ENCODE assay signal across 2 cellular contexts in the genomic region with DNA sequence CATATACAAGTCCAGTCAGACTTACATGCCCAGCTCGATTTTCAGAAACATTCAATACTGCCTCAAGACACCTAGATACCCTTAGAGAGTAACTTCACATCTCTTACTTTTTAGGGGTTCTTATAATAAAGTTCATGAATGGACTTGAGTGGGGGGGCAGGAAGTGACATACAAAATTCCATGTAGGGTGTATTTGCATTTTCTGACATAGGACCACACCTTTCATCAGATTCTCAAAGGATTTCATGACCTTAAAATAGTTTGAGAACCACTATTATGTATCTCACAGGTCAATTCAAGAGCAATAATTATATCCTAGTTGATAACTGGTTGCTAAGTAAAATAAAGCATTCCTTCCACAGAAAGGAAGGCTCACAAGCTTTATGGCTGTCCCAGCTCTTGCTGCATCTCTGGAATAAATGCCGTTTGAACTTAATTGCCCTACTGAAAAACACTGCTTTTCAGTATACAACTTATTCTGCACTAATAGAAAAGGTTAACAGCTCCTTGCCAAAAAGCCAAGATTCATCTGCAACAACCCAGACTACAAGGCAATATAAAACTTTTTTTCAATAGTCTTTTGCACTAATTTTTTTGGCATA.
TF ChIP-seq lines count a peak whose summit lies in the region.

No MANE protein-coding gene starts in this region.

TF ChIP-seq in SK-N-SH, 30 proteins besides CTCF, POLR2A, EP300 and RAD21 (continued from another document):
- TF ChIP-seq ZBTB33 (IDR thresholded peaks at IDR 0.05; ENCODE audit: borderline replicate concordance, low read depth) (no peak), MXI1 (IDR thresholded peaks at IDR 0.05; ENCODE audit: low read depth, low read length) (no peak), TEAD4 (IDR thresholded peaks at IDR 0.05; ENCODE audit: borderline replicate concordance, insufficient read depth) (no peak), MAX (IDR thresholded peaks at IDR 0.05; ENCODE audit: low read depth) (no peak), TCF12 (IDR thresholded peaks at IDR 0.05) (no peak), FOSL2 (IDR thresholded peaks at IDR 0.05; ENCODE audit: borderline replicate concordance, low read depth) (no peak), GATA2 (CRISPR knock-in tag; IDR thresholded peaks at IDR 0.05) (no peak), POLR2AphosphoS5 (IDR thresholded peaks at IDR 0.05; ENCODE audit: low read depth, low read length) (no peak), FOXJ3 (CRISPR knock-in tag; IDR thresholded peaks at IDR 0.05) (no peak), GABPA (IDR thresholded peaks at IDR 0.05; ENCODE audit: low read depth) (no peak), CHD2 (IDR thresholded peaks at IDR 0.05; ENCODE audit: low read length, partially characterized antibody) (no peak), PBX3 (IDR thresholded peaks at IDR 0.05) (no peak), RXRA (IDR thresholded peaks at IDR 0.05; ENCODE audit: borderline replicate concordance, low read depth) (no peak)

TF ChIP-seq in SK-N-SH treated with all-trans-retinoic acid at 6 μM for 48 hours, 23 proteins besides CTCF, POLR2A, EP300 and RAD21 (continued from another document):
- no peak for TF ChIP-seq TSHZ2 (CRISPR knock-in tag; IDR thresholded peaks at IDR 0.05)
- no peak for TF ChIP-seq ZFP30 (CRISPR knock-in tag; IDR thresholded peaks at IDR 0.05)
- TF ChIP-seq OSR1 (CRISPR knock-in tag; IDR thresholded peaks at IDR 0.05), result no peak
- TF ChIP-seq POU6F1 (CRISPR knock-in tag; IDR thresholded peaks at IDR 0.05; ENCODE audit: borderline replicate concordance, low read depth), result no peak
- no peak for TF ChIP-seq ZC3H10 (CRISPR knock-in tag; IDR thresholded peaks at IDR 0.05)
- no peak for TF ChIP-seq BACH2 (CRISPR knock-in tag; IDR thresholded peaks at IDR 0.05; ENCODE audit: borderline replicate concordance)
- TF ChIP-seq, protein P1, sequence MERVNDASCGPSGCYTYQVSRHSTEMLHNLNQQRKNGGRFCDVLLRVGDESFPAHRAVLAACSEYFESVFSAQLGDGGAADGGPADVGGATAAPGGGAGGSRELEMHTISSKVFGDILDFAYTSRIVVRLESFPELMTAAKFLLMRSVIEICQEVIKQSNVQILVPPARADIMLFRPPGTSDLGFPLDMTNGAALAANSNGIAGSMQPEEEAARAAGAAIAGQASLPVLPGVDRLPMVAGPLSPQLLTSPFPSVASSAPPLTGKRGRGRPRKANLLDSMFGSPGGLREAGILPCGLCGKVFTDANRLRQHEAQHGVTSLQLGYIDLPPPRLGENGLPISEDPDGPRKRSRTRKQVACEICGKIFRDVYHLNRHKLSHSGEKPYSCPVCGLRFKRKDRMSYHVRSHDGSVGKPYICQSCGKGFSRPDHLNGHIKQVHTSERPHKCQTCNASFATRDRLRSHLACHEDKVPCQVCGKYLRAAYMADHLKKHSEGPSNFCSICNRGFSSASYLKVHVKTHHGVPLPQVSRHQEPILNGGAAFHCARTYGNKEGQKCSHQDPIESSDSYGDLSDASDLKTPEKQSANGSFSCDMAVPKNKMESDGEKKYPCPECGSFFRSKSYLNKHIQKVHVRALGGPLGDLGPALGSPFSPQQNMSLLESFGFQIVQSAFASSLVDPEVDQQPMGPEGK (CRISPR knock-in tag; IDR thresholded peaks at IDR 0.05; ENCODE audit: borderline replicate concordance), result no peak
- TF ChIP-seq ZFP3 (CRISPR knock-in tag; IDR thresholded peaks at IDR 0.05), result no peak
- TF ChIP-seq ZNF565 (CRISPR knock-in tag; conservative IDR thresholded peaks at IDR 0.05; ENCODE audit: low read depth), result no peak
- TF ChIP-seq TOX (CRISPR knock-in tag; IDR thresholded peaks at IDR 0.05; ENCODE audit: borderline replicate concordance), result no peak
- TF ChIP-seq RARB (CRISPR knock-in tag; IDR thresholded peaks at IDR 0.05), result no peak
- TF ChIP-seq, protein P2, sequence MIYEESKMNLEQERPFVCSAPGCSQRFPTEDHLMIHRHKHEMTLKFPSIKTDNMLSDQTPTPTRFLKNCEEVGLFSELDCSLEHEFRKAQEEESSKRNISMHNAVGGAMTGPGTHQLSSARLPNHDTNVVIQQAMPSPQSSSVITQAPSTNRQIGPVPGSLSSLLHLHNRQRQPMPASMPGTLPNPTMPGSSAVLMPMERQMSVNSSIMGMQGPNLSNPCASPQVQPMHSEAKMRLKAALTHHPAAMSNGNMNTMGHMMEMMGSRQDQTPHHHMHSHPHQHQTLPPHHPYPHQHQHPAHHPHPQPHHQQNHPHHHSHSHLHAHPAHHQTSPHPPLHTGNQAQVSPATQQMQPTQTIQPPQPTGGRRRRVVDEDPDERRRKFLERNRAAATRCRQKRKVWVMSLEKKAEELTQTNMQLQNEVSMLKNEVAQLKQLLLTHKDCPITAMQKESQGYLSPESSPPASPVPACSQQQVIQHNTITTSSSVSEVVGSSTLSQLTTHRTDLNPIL (CRISPR knock-in tag; IDR thresholded peaks at IDR 0.05; ENCODE audit: low read depth), result no peak
